22 cellular contexts compared by ENCODE assay signal in the genomic region with DNA sequence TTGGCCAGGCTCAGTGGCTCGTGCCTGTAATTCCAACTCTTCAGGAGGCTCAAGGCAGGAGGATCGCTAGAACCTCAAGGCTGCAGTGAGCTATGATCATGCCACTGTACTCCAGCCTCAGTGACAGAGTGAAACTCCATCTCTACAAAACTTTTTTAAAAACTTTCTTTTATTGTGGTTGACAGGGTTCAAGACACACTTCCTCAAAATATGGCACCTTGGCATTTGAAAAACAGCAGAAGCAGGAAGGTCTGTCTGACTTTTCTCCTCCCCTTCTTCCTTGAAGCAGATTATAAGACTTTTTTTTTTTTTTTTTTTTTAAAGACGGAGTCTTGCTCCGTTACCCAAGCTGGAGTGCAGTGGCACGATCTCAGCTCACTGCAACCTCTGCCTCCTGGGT. TPM values are rescaled to one million over a fixed set of nuclear protein-coding genes. Genes with fewer than 3 reads are reported as not detected.
DNase-seq lines count a peak whose midpoint lies in the region; ATAC-seq, FAIRE-seq and TF ChIP-seq lines count a peak whose summit lies in the region.
"Had no signal": no experiment of that assay in that cellular context is flagged by ENCODE, and none has a peak within 500 bp of the region (broad histone marks: within the 10 kb centered on the region; RNA-seq: fewer than 3 reads in every experiment).

No MANE protein-coding gene starts in this region.

- no peaks in the 10 kb centered on the region for H3K36me3 ChIP-seq in naive thymus-derived CD4-positive, alpha-beta T cell (ENCODE audit: control insufficient read depth in 2 of 3, insufficient read depth in 3 of 3, low read length in 3 of 3)
- H3K36me3 ChIP-seq: esophagus muscularis mucosa, right atrium auricular region, SJSA1 had no signal

- TF ChIP-seq POLR2A in GM12891 (IDR thresholded peaks at IDR 0.05; ENCODE audit: low read depth, low read length) = no peak

- peak overlapping the region; percentile 71 for H3K27ac Mint-ChIP-seq in activated CD8-positive, alpha-beta T cell treated with anti-CD3 and anti-CD28 coated beads, Interleukin-2, amount 10 ng/mL, durations not matched to agents 7 days and 5 days
- no peak overlapping the region for H3K27ac Mint-ChIP-seq in activated CD8-positive, alpha-beta T cell treated with anti-CD3 and anti-CD28 coated beads for 36 hours
- peak overlapping the region; percentile 29 for H3K27ac Mint-ChIP-seq in T-helper 17 cell
- H3K27ac Mint-ChIP-seq in naive thymus-derived CD4-positive, alpha-beta T cell = peak overlapping the region in 8 of 9 donors; percentile 6 to 93 (median 73)
- H3K27ac Mint-ChIP-seq: type B pancreatic cell had no signal

- no peak for TF ChIP-seq CTCF in activated CD8-positive, alpha-beta T cell treated with anti-CD3 and anti-CD28 coated beads for 36 hours (IDR thresholded peaks at IDR 0.05)
- TF ChIP-seq CTCF in GM20000 (IDR thresholded peaks at IDR 0.05; ENCODE audit: extremely low read depth, missing control alignments) = no peak

- H3K4me3 Mint-ChIP-seq in activated CD8-positive, alpha-beta T cell treated with anti-CD3 and anti-CD28 coated beads, Interleukin-2, amount 10 ng/mL, durations not matched to agents 7 days and 5 days = peak overlapping the region; percentile 35
- no peak overlapping the region for H3K4me3 Mint-ChIP-seq in activated CD8-positive, alpha-beta T cell treated with anti-CD3 and anti-CD28 coated beads for 36 hours
- peak overlapping the region; percentile 66 for H3K4me3 Mint-ChIP-seq in T-helper 17 cell
- peak overlapping the region; percentile 49 to 74 (median 68) for H3K4me3 Mint-ChIP-seq in naive thymus-derived CD4-positive, alpha-beta T cell
- H3K4me3 Mint-ChIP-seq: type B pancreatic cell had no signal

- no peaks in the 10 kb centered on the region for H3K9me3 Mint-ChIP-seq in activated CD8-positive, alpha-beta T cell treated with anti-CD3 and anti-CD28 coated beads, Interleukin-2, amount 10 ng/mL, durations not matched to agents 7 days and 5 days (ENCODE audit: insufficient read depth)
- H3K9me3 Mint-ChIP-seq in activated CD8-positive, alpha-beta T cell treated with anti-CD3 and anti-CD28 coated beads for 36 hours = no peaks in the 10 kb centered on the region
- H3K9me3 Mint-ChIP-seq in naive thymus-derived CD4-positive, alpha-beta T cell = peaks cover 0 to 5% (median 0%) of the 10 kb centered on the region in 11 donors
- H3K9me3 Mint-ChIP-seq: type B pancreatic cell had no signal

- H3K27me3 ChIP-seq in naive thymus-derived CD4-positive, alpha-beta T cell (ENCODE audit: control insufficient read depth in 2 of 2, insufficient read depth in 2 of 2, low read length in 2 of 2) = no peaks in the 10 kb centered on the region
- H3K27me3 ChIP-seq: esophagus muscularis mucosa, right atrium auricular region had no signal

- H3K4me1 Mint-ChIP-seq in activated CD8-positive, alpha-beta T cell treated with anti-CD3 and anti-CD28 coated beads, Interleukin-2, amount 10 ng/mL, durations not matched to agents 7 days and 5 days (ENCODE audit: low read depth) = peaks cover 32% of the 10 kb centered on the region
- peaks cover 28% of the 10 kb centered on the region for H3K4me1 Mint-ChIP-seq in activated CD8-positive, alpha-beta T cell treated with anti-CD3 and anti-CD28 coated beads for 36 hours (ENCODE audit: low read depth)
- H3K4me1 Mint-ChIP-seq in T-helper 17 cell = peaks cover 20% of the 10 kb centered on the region
- peaks cover 24 to 56% (median 52%) of the 10 kb centered on the region in 7 donors for H3K4me1 Mint-ChIP-seq in naive thymus-derived CD4-positive, alpha-beta T cell

- H3K4me1 ChIP-seq in naive thymus-derived CD4-positive, alpha-beta T cell (ENCODE audit: control insufficient read depth in 2 of 2, insufficient read depth in 2 of 2, low read length in 2 of 2) = peaks cover 21 to 26% of the 10 kb centered on the region in 2 donors

- no peaks in the 10 kb centered on the region for H3K36me3 Mint-ChIP-seq in activated CD8-positive, alpha-beta T cell treated with anti-CD3 and anti-CD28 coated beads, Interleukin-2, amount 10 ng/mL, durations not matched to agents 7 days and 5 days (ENCODE audit: low read depth)
- H3K36me3 Mint-ChIP-seq in activated CD8-positive, alpha-beta T cell treated with anti-CD3 and anti-CD28 coated beads for 36 hours (ENCODE audit: low read depth) = no peaks in the 10 kb centered on the region
- no peaks in the 10 kb centered on the region for H3K36me3 Mint-ChIP-seq in T-helper 17 cell (ENCODE audit: low read depth)
- no peaks in the 10 kb centered on the region for H3K36me3 Mint-ChIP-seq in naive thymus-derived CD4-positive, alpha-beta T cell
- H3K36me3 Mint-ChIP-seq: type B pancreatic cell had no signal

- intact Hi-C loops in activated CD8-positive, alpha-beta T cell treated with anti-CD3 and anti-CD28 coated beads for 36 hours (cut with micrococcal nuclease) = no loop called here
- intact Hi-C loops in naive thymus-derived CD4-positive, alpha-beta T cell (cut with micrococcal nuclease) = loop anchor here (10.0 kb wide), 4 partner anchors 297 to 1027 kb away; partner anchors contain the start of genes GPR183 (in 1 of the 2) and STK24 (in 1 of the 2)

- no peak for ATAC-seq in activated CD8-positive, alpha-beta T cell treated with anti-CD3 and anti-CD28 coated beads, Interleukin-2, amount 10 ng/mL, durations not matched to agents 7 days and 5 days
- no peak for ATAC-seq in activated CD8-positive, alpha-beta T cell treated with anti-CD3 and anti-CD28 coated beads for 36 hours
- ATAC-seq in T-helper 17 cell = no peak
- no peak for ATAC-seq in naive thymus-derived CD4-positive, alpha-beta T cell
- ATAC-seq: HCT116, left colon had no signal

- H3K9me3 ChIP-seq in T-helper 17 cell (ENCODE audit: control insufficient read depth, low read length, poor library complexity, severe bottlenecking) = no peaks in the 10 kb centered on the region
- H3K9me3 ChIP-seq in naive thymus-derived CD4-positive, alpha-beta T cell (ENCODE audit: control insufficient read depth in 2 of 3, low read length in 3 of 3) = no peaks in the 10 kb centered on the region
- H3K9me3 ChIP-seq: esophagus muscularis mucosa, right atrium auricular region, SJSA1 had no signal

- CTCF ChIA-PET in activated CD8-positive, alpha-beta T cell treated with anti-CD3 and anti-CD28 coated beads, Interleukin-2, amount 10 ng/mL, durations not matched to agents 7 days and 5 days (lab: Charles Lee) = interaction anchor here (1.0 kb wide), 1 partner anchor 95 kb away, joined by 3 read pairs; no protein-coding TSS in a partner anchor
- CTCF ChIA-PET in activated CD8-positive, alpha-beta T cell treated with anti-CD3 and anti-CD28 coated beads for 36 hours (lab: Charles Lee) = interaction anchor here (1.4 to 1.8 kb wide), 3 partner anchors 9 to 166 kb away, joined by 3 to 5 read pairs (median 3); no protein-coding TSS in a partner anchor
- CTCF ChIA-PET in naive thymus-derived CD4-positive, alpha-beta T cell (lab: Charles Lee) = interaction anchor here (0.6 to 1.0 kb wide), 3 partner anchors 27 to 332 kb away, joined by 3 to 6 read pairs (median 3); no protein-coding TSS in a partner anchor

- peaks cover 4% of the 10 kb centered on the region for H3K27me3 Mint-ChIP-seq in activated CD8-positive, alpha-beta T cell treated with anti-CD3 and anti-CD28 coated beads, Interleukin-2, amount 10 ng/mL, durations not matched to agents 7 days and 5 days (ENCODE audit: low read depth)
- H3K27me3 Mint-ChIP-seq in activated CD8-positive, alpha-beta T cell treated with anti-CD3 and anti-CD28 coated beads for 36 hours = no peaks in the 10 kb centered on the region
- no peaks in the 10 kb centered on the region for H3K27me3 Mint-ChIP-seq in T-helper 17 cell
- H3K27me3 Mint-ChIP-seq in naive thymus-derived CD4-positive, alpha-beta T cell = peaks cover 0 to 15% (median 0%) of the 10 kb centered on the region in 5 donors

- no peak for FAIRE-seq in GM12891 (lab: Jason Lieb, UNC)

- no peak overlapping the region for H3K27ac ChIP-seq in naive thymus-derived CD4-positive, alpha-beta T cell (ENCODE audit: low read depth, low read length)
- H3K27ac ChIP-seq: esophagus muscularis mucosa, PC-9, right atrium auricular region, SJSA1 had no signal

- no peak for DNase-seq in activated CD8-positive, alpha-beta T cell treated with anti-CD3 and anti-CD28 coated beads, Interleukin-2, amount 10 ng/mL, durations not matched to agents 7 days and 5 days
- DNase-seq in activated CD8-positive, alpha-beta T cell treated with anti-CD3 and anti-CD28 coated beads for 36 hours = no peak
- DNase-seq in GM12891 (ENCODE audit: insufficient read length, low spot score) (no peak), T-helper 17 cell (no peak), NCI-H1105 (lab: John Stamatoyannopoulos, UW) (no peak), GM20000 (ENCODE audit: low spot score) (no peak), NCI-H748 treated with DMSO at 0.1 percent for 48 hours (lab: John Stamatoyannopoulos, UW) (no peak)
- DNase-seq in naive thymus-derived CD4-positive, alpha-beta T cell = peak in 4 of 9 donors; percentile 23 to 42 (median 26)
- DNase-seq: activated CD4-positive, CD25-positive, alpha-beta regulatory T cell treated with anti-CD3 and anti-CD28 coated beads, Interleukin-2, amount 50 U/mL, for 72 hours; DND-41; KG1; left colon; NCI-H1436; nucleus accumbens; PC-9; stimulated activated naive CD4-positive, alpha-beta T cell treated with Interleukin-2 at 50 U/mL for 16 hours; T-helper 9 cell had no signal

- POLR2A ChIA-PET in activated CD8-positive, alpha-beta T cell treated with anti-CD3 and anti-CD28 coated beads, Interleukin-2, amount 10 ng/mL, durations not matched to agents 7 days and 5 days (lab: Charles Lee) = no interaction called here
- POLR2A ChIA-PET in activated CD8-positive, alpha-beta T cell treated with anti-CD3 and anti-CD28 coated beads for 36 hours (lab: Charles Lee) = no interaction called here
- POLR2A ChIA-PET in naive thymus-derived CD4-positive, alpha-beta T cell (lab: Charles Lee) = interaction anchor here (0.6 to 1.7 kb wide), 4 partner anchors 11 to 865 kb away, joined by 3 to 5 read pairs (median 3); partner anchors contain the start of gene UBAC2

- peak overlapping the region; percentile 38 for H3K4me3 ChIP-seq in naive thymus-derived CD4-positive, alpha-beta T cell (ENCODE audit: low read length)
- H3K4me3 ChIP-seq: esophagus muscularis mucosa, PC-9, right atrium auricular region, SJSA1 had no signal

TF ChIP-seq in GM12891, 5 proteins besides CTCF, POLR2A, EP300 and RAD21 (continues in another document):
- TF ChIP-seq POLR2AphosphoS5 (IDR thresholded peaks at IDR 0.05; ENCODE audit: low read depth, low read length) (no peak), TAF1 (IDR thresholded peaks at IDR 0.05; ENCODE audit: low read depth, low read length) (no peak), SPI1 (IDR thresholded peaks at IDR 0.05; ENCODE audit: low read depth, low read length) (peak; percentile 75), PAX5 (IDR thresholded peaks at IDR 0.05; ENCODE audit: insufficient read depth, low read length, severe bottlenecking) (no peak)

RNA-seq across cellular contexts. Expression of gene CLYBL, which starts 5.0 kb away (rescaled TPM):
- total RNA-seq in activated CD8-positive, alpha-beta T cell treated with anti-CD3 and anti-CD28 coated beads, Interleukin-2, amount 10 ng/mL, durations not matched to agents 7 days and 5 days = 1 to 10 TPM; 6.0 to 8.2 TPM
- 1 to 10 TPM; 9.1 to 9.6 TPM for total RNA-seq in activated CD8-positive, alpha-beta T cell treated with anti-CD3 and anti-CD28 coated beads for 36 hours
- 15.0 TPM for polyA plus RNA-seq in GM12891 (2012; ENCODE audit: low read depth, missing spikeins)
- total RNA-seq in T-helper 17 cell = 10 to 100 TPM; 12.8 to 14.5 TPM
- 10 to 100 TPM in 2 of 5 experiments, 1 to 10 TPM in 3; 5.6 to 13.0 (median 8.0) TPM for total RNA-seq in naive thymus-derived CD4-positive, alpha-beta T cell
- polyA plus RNA-seq in naive thymus-derived CD4-positive, alpha-beta T cell = 10 to 100 TPM; 13.2 to 14.7 TPM
